8 cellular contexts compared by ENCODE assay signal in the genomic region with DNA sequence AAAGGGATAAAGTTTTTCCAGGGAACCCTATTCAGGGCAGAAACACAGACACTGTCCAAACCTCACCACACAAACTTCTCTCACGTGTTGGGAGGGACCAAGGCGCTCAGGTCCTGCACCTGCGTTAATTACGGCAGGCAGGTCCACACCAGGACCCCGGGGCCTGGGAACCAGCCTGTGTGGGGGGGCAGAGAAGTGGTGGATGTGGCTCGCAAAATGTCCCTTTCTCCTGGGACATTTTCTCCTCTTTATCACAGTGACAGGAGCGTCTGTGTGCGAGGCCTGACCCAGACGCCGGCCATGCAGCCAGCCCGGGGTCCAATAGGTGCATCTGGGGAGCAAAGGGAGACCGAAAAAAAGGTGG.
A peak's percentile ranks its signal among the peaks of the same experiment; 100 is the strongest.
DNase-seq lines count a peak whose midpoint lies in the region; ATAC-seq and TF ChIP-seq lines count a peak whose summit lies in the region.

No MANE protein-coding gene starts in this region.

- no peaks in the 10 kb centered on the region for H3K27me3 Mint-ChIP-seq in memory B cell

- H3K4me1 Mint-ChIP-seq in memory B cell, result peaks cover 6% of the 10 kb centered on the region

- peaks cover 2% of the 10 kb centered on the region for H3K36me3 Mint-ChIP-seq in memory B cell

- peak overlapping the region in 1 of 2 donors; percentile 94 for H3K27ac ChIP-seq in uterus

- no peak for TF ChIP-seq POLR2A in uterus (IDR thresholded peaks at IDR 0.05)

- ATAC-seq in memory B cell (ENCODE audit: low read depth) (no peak), esophagus mucosa (no peak)

- no peaks in the 10 kb centered on the region for H3K27me3 ChIP-seq in uterus

- TF ChIP-seq CTCF in uterus (IDR thresholded peaks at IDR 0.05) (no peak), GM10248 (IDR thresholded peaks at IDR 0.05; ENCODE audit: control extremely low read depth, extremely low read depth, low read depth, missing control alignments) (no peak)

- peak overlapping the region; percentile 92 for H3K27ac Mint-ChIP-seq in memory B cell

- no peaks in the 10 kb centered on the region for H3K9me3 ChIP-seq in uterus

- POLR2A ChIA-PET in GM10248 (lab: Yijun Ruan, JAX), result no interaction called here

- DNase-seq in stimulated activated CD4-positive, alpha-beta T cell treated with anti-CD3 and anti-CD28 coated beads, Interleukin-12 subunit alpha, Interleukin-12 subunit beta, amount 100 ng/mL, for 4 hours, result peak; percentile 5
- DNase-seq in stimulated activated CD4-positive, alpha-beta T cell treated with anti-CD3 and anti-CD28 coated beads, Interleukin-4, amount 100 ng/mL, for 1 hour, result no peak
- peak; percentile 18 for DNase-seq in activated naive CD4-positive, alpha-beta T cell treated with anti-CD3 and anti-CD28 coated beads, Interleukin-2, amount 50 U/mL, for 16 hours
- DNase-seq in memory B cell (ENCODE audit: low spot score in 2 of 2) (no peak), uterus (no peak), GM10248 (ENCODE audit: extremely low spot score) (no peak), occipital lobe (lab: John Stamatoyannopoulos, UW) (no peak)

- intact Hi-C loops in uterus (cut with DNase I; ENCODE audit: low total_unique reads), result no loop called here

- peak overlapping the region; percentile 96 for H3K4me3 Mint-ChIP-seq in memory B cell

- no peaks in the 10 kb centered on the region for H3K36me3 ChIP-seq in uterus

- H3K9me3 Mint-ChIP-seq in memory B cell, result peaks cover 9% of the 10 kb centered on the region

- peaks cover 0 to 5% of the 10 kb centered on the region in 2 donors for H3K4me1 ChIP-seq in uterus

- peak overlapping the region; percentile 42 to 76 for H3K4me3 ChIP-seq in uterus

- CTCF ChIA-PET in GM10248 (lab: Yijun Ruan, JAX), result no interaction called here

Comparison
In these comparisons a context has a peak if more than half of its experiments do, and no peak if none do; other contexts are left out.
1. DNase-seq: peak in stimulated activated CD4-positive, alpha-beta T cell treated with anti-CD3 and anti-CD28 coated beads, Interleukin-12 subunit alpha, Interleukin-12 subunit beta, amount 100 ng/mL, for 4 hours (single experiment) and activated naive CD4-positive, alpha-beta T cell treated with anti-CD3 and anti-CD28 coated beads, Interleukin-2, amount 50 U/mL, for 16 hours (single experiment); none in stimulated activated CD4-positive, alpha-beta T cell treated with anti-CD3 and anti-CD28 coated beads, Interleukin-4, amount 100 ng/mL, for 1 hour (single experiment), memory B cell (0 of 2), uterus (0 of 2), GM10248 (single experiment) and occipital lobe (single experiment).